ENCODE assay signal across 8 cellular contexts in the genomic region with DNA sequence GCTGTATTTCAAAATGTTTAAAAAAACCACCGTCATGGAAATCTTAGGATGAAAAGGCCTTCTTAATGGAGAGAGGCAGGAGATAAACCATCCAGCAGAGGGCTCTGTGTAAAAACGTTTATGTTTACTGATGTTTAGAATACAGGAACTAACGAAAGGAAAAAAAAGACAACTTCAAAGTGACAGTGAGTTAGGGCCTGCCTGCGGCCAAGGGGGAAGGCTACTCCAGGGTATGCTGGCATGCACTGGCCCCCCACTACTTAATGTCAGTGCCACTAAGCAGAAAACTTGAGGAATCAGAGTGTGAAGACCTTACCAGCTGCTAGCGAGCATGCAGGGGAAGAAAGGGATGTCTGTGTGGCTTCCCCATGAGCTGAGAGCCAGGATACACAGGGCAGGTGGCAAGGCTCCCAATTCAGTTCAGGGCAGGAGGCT. TPM values are rescaled to one million over a fixed set of nuclear protein-coding genes. Genes with fewer than 3 reads are reported as not detected.
A peak's percentile ranks its signal among the peaks of the same experiment; 100 is the strongest.
DNase-seq lines count a peak whose midpoint lies in the region; ATAC-seq and TF ChIP-seq lines count a peak whose summit lies in the region.

No MANE protein-coding gene starts in this region.

- H3K9me3 ChIP-seq in uterus (no peaks in the 10 kb centered on the region), tibial artery (no peaks in the 10 kb centered on the region)

- H3K9me3 Mint-ChIP-seq in activated naive CD8-positive, alpha-beta T cell treated with anti-CD3 and anti-CD28 coated beads, Interleukin-2, amount 50 U/mL, for 24 hours = no peaks in the 10 kb centered on the region

- DNase-seq in BJ (ENCODE audit: low read depth) = no peak
- peak; percentile 77 for DNase-seq in NCI-H146 treated with DMSO at 0.1 percent for 48 hours (lab: John Stamatoyannopoulos, UW; ENCODE audit: unreplicated experiment)
- DNase-seq in activated naive CD8-positive, alpha-beta T cell treated with anti-CD3 and anti-CD28 coated beads, Interleukin-2, amount 50 U/mL, for 24 hours = no peak
- no peak for DNase-seq in kidney epithelial cell (ENCODE audit: low read depth)
- no peak for DNase-seq in uterus
- no peak for DNase-seq in tibial artery
- DNase-seq in left ventricle myocardium superior = no peak

- H3K36me3 Mint-ChIP-seq in activated naive CD8-positive, alpha-beta T cell treated with anti-CD3 and anti-CD28 coated beads, Interleukin-2, amount 50 U/mL, for 24 hours (ENCODE audit: low read depth) = no peaks in the 10 kb centered on the region

- POLR2A ChIA-PET in BJ (lab: Charles Lee) = no interaction called here

- no peak overlapping the region for H3K4me3 Mint-ChIP-seq in activated naive CD8-positive, alpha-beta T cell treated with anti-CD3 and anti-CD28 coated beads, Interleukin-2, amount 50 U/mL, for 24 hours

- H3K27me3 ChIP-seq in BJ (ENCODE audit: control insufficient read depth, insufficient read depth, low read length) (no peaks in the 10 kb centered on the region), kidney epithelial cell (ENCODE audit: control insufficient read depth, insufficient read depth, low read length) (no peaks in the 10 kb centered on the region), uterus (no peaks in the 10 kb centered on the region), tibial artery (no peaks in the 10 kb centered on the region)

- intact Hi-C loops in uterus (cut with DNase I; ENCODE audit: low total_unique reads) = no loop called here
- intact Hi-C loops in tibial artery (cut with DNase I; ENCODE audit: low total_unique reads) = no loop called here
- intact Hi-C loops in left ventricle myocardium superior (cut with micrococcal nuclease) = no loop called here

- H3K4me1 ChIP-seq in uterus (no peaks in the 10 kb centered on the region), tibial artery (no peaks in the 10 kb centered on the region)

- no peak overlapping the region for H3K4me3 ChIP-seq in BJ (ENCODE audit: low read depth, low read length)
- H3K4me3 ChIP-seq in kidney epithelial cell (ENCODE audit: low read depth, low read length) = no peak overlapping the region
- H3K4me3 ChIP-seq in uterus = no peak overlapping the region
- no peak overlapping the region for H3K4me3 ChIP-seq in tibial artery

- ATAC-seq in GM18907 (IDR thresholded peaks at IDR 0.05; ENCODE audit: unreplicated experiment) (peak; percentile 76), left ventricle myocardium superior (no peak)
- peak; percentile 54 for ATAC-seq in activated naive CD8-positive, alpha-beta T cell treated with anti-CD3 and anti-CD28 coated beads, Interleukin-2, amount 50 U/mL, for 24 hours

- peaks cover 7% of the 10 kb centered on the region for H3K4me1 Mint-ChIP-seq in activated naive CD8-positive, alpha-beta T cell treated with anti-CD3 and anti-CD28 coated beads, Interleukin-2, amount 50 U/mL, for 24 hours

- peak overlapping the region; percentile 69 for H3K27ac Mint-ChIP-seq in activated naive CD8-positive, alpha-beta T cell treated with anti-CD3 and anti-CD28 coated beads, Interleukin-2, amount 50 U/mL, for 24 hours

- H3K36me3 ChIP-seq in BJ (ENCODE audit: control insufficient read depth, insufficient read depth, low read length) = no peaks in the 10 kb centered on the region
- H3K36me3 ChIP-seq in kidney epithelial cell (ENCODE audit: control insufficient read depth, insufficient read depth, low read length) = no peaks in the 10 kb centered on the region
- H3K36me3 ChIP-seq in uterus = no peaks in the 10 kb centered on the region
- H3K36me3 ChIP-seq in tibial artery = peaks cover 16 to 26% (median 20%) of the 10 kb centered on the region in 3 donors

- CTCF ChIA-PET in BJ (lab: Yijun Ruan, JAX) = interaction anchor here (0.7 to 2.6 kb wide), 13 partner anchors 9 to 869 kb away, joined by 3 to 18 read pairs (median 3); no protein-coding TSS in a partner anchor

- H3K27me3 Mint-ChIP-seq in activated naive CD8-positive, alpha-beta T cell treated with anti-CD3 and anti-CD28 coated beads, Interleukin-2, amount 50 U/mL, for 24 hours = no peaks in the 10 kb centered on the region

- peak; percentile 64 for TF ChIP-seq CTCF in BJ (IDR thresholded peaks at IDR 0.05; ENCODE audit: insufficient read depth, low read depth, low read length)
- TF ChIP-seq CTCF in kidney epithelial cell (IDR thresholded peaks at IDR 0.05; ENCODE audit: insufficient read depth, low read length, poor library complexity, severe bottlenecking) = peak; percentile 45
- TF ChIP-seq CTCF in uterus (IDR thresholded peaks at IDR 0.05) = peak; percentile 11 to 19 (median 12)
- TF ChIP-seq CTCF in tibial artery (IDR thresholded peaks at IDR 0.05) = no peak

- H3K27ac ChIP-seq in uterus (no peak overlapping the region), tibial artery (no peak overlapping the region)

- TF ChIP-seq POLR2A in uterus (IDR thresholded peaks at IDR 0.05) = no peak

RNA-seq across cellular contexts. Expression of a gene that starts 47.7 kb away (rescaled TPM):
- polyA plus RNA-seq in BJ (2011; rRNA removed) = 0.63 and 1.3 TPM in 2 replicates
- 0.46 and 1.2 TPM in 2 replicates for polyA minus RNA-seq in BJ (2011; rRNA and poly(A)+ RNA removed)
- total RNA-seq in kidney epithelial cell (4.2 and 5.5 TPM in 2 replicates), uterus (10 to 100 TPM in 3 of 4 donors, 1 to 10 TPM in 1; 7.4 to 25.3 (median 21.3) TPM), left ventricle myocardium superior (11.0 TPM)

Comparison
In these comparisons a context has a peak if more than half of its experiments do, and no peak if none do; other contexts are left out.
1. CTCF ChIP-seq: peak in BJ (single experiment), kidney epithelial cell (single experiment) and uterus (4 of 4); none in tibial artery (0 of 2).